Comparison of ENCODE assay signal across 1 cellular context in genomic region chr1:116882866-116883265, GRCh38.
A peak's percentile ranks its signal among the peaks of the same experiment; 100 is the strongest.
TF ChIP-seq lines count a peak whose summit lies in the region.

No MANE protein-coding gene starts in this region.

TF ChIP-seq in K562, 482 proteins besides CTCF, POLR2A, EP300 and RAD21 (continued from another document):
- peak; percentile 92 for TF ChIP-seq TFE3 (CRISPR knock-in tag; IDR thresholded peaks at IDR 0.05)
